10 cellular contexts compared by ENCODE assay signal in genomic region chr14:68199465-68200145, GRCh38.
DNase-seq lines count a peak whose midpoint lies in the region; ATAC-seq and TF ChIP-seq lines count a peak whose summit lies in the region.
"Had no signal": no experiment of that assay in that cellular context is flagged by ENCODE, and none has a peak within 500 bp of the region (broad histone marks: within the 10 kb centered on the region; RNA-seq: fewer than 3 reads in every experiment).

No MANE protein-coding gene starts in this region.

- ATAC-seq in Right ventricle myocardium inferior (peak; percentile 68), HG03039 (IDR thresholded peaks at IDR 0.05; ENCODE audit: unreplicated experiment) (no peak)

- H3K4me3 ChIP-seq in esophagus muscularis mucosa (peak overlapping the region in 1 of 4 donors; percentile 7), mucosa of rectum (ENCODE audit: low read length in 2 of 2) (no peak overlapping the region), vagina (no peak overlapping the region), WERI-Rb-1 (ENCODE audit: low read depth, low read length) (no peak overlapping the region)

- no peaks in the 10 kb centered on the region for H3K9me3 ChIP-seq in esophagus muscularis mucosa
- H3K9me3 ChIP-seq in mucosa of rectum (ENCODE audit: control insufficient read depth in 2 of 2, low read length in 2 of 2) = no peaks in the 10 kb centered on the region
- H3K9me3 ChIP-seq in vagina = no peaks in the 10 kb centered on the region
- H3K9me3 ChIP-seq in WERI-Rb-1 (ENCODE audit: severe bottlenecking) = no peaks in the 10 kb centered on the region

- WGBS in esophagus muscularis mucosa = 38% methylated on average over 8 of the region's 8 CpGs

- H3K27me3 ChIP-seq in esophagus muscularis mucosa = no peaks in the 10 kb centered on the region
- no peaks in the 10 kb centered on the region for H3K27me3 ChIP-seq in mucosa of rectum (ENCODE audit: control insufficient read depth in 2 of 2, insufficient read depth in 2 of 2, low read length in 2 of 2)
- no peaks in the 10 kb centered on the region for H3K27me3 ChIP-seq in vagina
- H3K27me3 ChIP-seq in WERI-Rb-1 (ENCODE audit: insufficient read depth, low read depth, severe bottlenecking) = no peaks in the 10 kb centered on the region

- H3K36me3 ChIP-seq in esophagus muscularis mucosa (no peaks in the 10 kb centered on the region), mucosa of rectum (ENCODE audit: control insufficient read depth in 2 of 2, insufficient read depth in 2 of 2, low read length in 2 of 2) (no peaks in the 10 kb centered on the region), vagina (no peaks in the 10 kb centered on the region), WERI-Rb-1 (no peaks in the 10 kb centered on the region)

- no peak overlapping the region for H3K9ac ChIP-seq in mucosa of rectum (ENCODE audit: low read depth in 1 of 2, low read length in 2 of 2)

- H3K27ac ChIP-seq in esophagus muscularis mucosa (replicated peaks in 1 of 4) (peak overlapping the region; percentile 69 to 70 (median 70)), mucosa of rectum (ENCODE audit: low read depth in 2 of 2, low read length in 2 of 2) (peak overlapping the region; percentile 34 to 52), vagina (peak overlapping the region; percentile 77), WERI-Rb-1 (no peak overlapping the region)

- intact Hi-C loops in Right ventricle myocardium inferior (cut with DNase I) (no loop called here), cardiac septum (cut with DNase I) (loop anchor here (5.0 kb wide), 1 partner anchor 52 kb away; no protein-coding TSS in a partner anchor), esophagus muscularis mucosa (cut with DNase I) (no loop called here), vagina (cut with DNase I) (no loop called here)

- TF ChIP-seq POLR2A in esophagus muscularis mucosa (IDR thresholded peaks at IDR 0.05; ENCODE audit: low read depth) (no peak), vagina (IDR thresholded peaks at IDR 0.05) (no peak)

- DNase-seq in Right ventricle myocardium inferior (ENCODE audit: missing footprints) (peak; percentile 30), cardiac septum (ENCODE audit: low spot score) (no peak), esophagus muscularis mucosa (ENCODE audit: extremely low spot score) (no peak), vagina (ENCODE audit: extremely low spot score in 2 of 2) (no peak), UCSD-AML1 (lab: John Stamatoyannopoulos, UW; ENCODE audit: unreplicated experiment) (no peak), WERI-Rb-1 (no peak)
- DNase-seq: activated T-cell treated with anti-CD3 and anti-CD28 coated beads, Interleukin-2, amount 50 U/mL, for 24 hours; RPMI8226 had no signal

- TF ChIP-seq EP300 in esophagus muscularis mucosa (IDR thresholded peaks at IDR 0.05) = no peak

- H3K4me1 ChIP-seq in esophagus muscularis mucosa = peaks cover 13 to 45% (median 37%) of the 10 kb centered on the region in 4 donors
- peaks cover 0 to 6% of the 10 kb centered on the region in 2 donors for H3K4me1 ChIP-seq in mucosa of rectum (ENCODE audit: control insufficient read depth in 2 of 2, insufficient read depth in 2 of 2, low read length in 2 of 2)
- H3K4me1 ChIP-seq in vagina = peaks cover 23% of the 10 kb centered on the region

- TF ChIP-seq CTCF in esophagus muscularis mucosa (IDR thresholded peaks at IDR 0.05) = no peak
- no peak for TF ChIP-seq CTCF in vagina (IDR thresholded peaks at IDR 0.05)
- no peak for TF ChIP-seq CTCF in WERI-Rb-1 (IDR thresholded peaks at IDR 0.05; ENCODE audit: low read depth, low read length)
